ENCODE assay signal across 2 cellular contexts in genomic region chr19:1526066-1526778, GRCh38.
TF ChIP-seq lines count a peak whose summit lies in the region.

No MANE protein-coding gene starts in this region.

TF ChIP-seq in IMR-90, 13 proteins besides CTCF, POLR2A, EP300 and RAD21:
- TF ChIP-seq MAZ (IDR thresholded peaks at IDR 0.05; ENCODE audit: borderline replicate concordance, low read depth, low read length) (no peak), MAFK (IDR thresholded peaks at IDR 0.05; ENCODE audit: low read depth, low read length) (no peak), RFX5 (IDR thresholded peaks at IDR 0.05; ENCODE audit: low read depth, low read length) (no peak), FOS (IDR thresholded peaks at IDR 0.05; ENCODE audit: low read depth, low read length) (no peak), NFE2L2 (IDR thresholded peaks at IDR 0.05; ENCODE audit: low read depth, low read length) (no peak), BHLHE40 (IDR thresholded peaks at IDR 0.05; ENCODE audit: low read depth, low read length) (no peak)

TF ChIP-seq in WTC11, 78 proteins besides CTCF, POLR2A, EP300 and RAD21:
- TF ChIP-seq NR2C2 (CRISPR knock-in tag; IDR thresholded peaks at IDR 0.05) (no peak), JUN (CRISPR knock-in tag; IDR thresholded peaks at IDR 0.05) (no peak), EMX1 (CRISPR knock-in tag; IDR thresholded peaks at IDR 0.05) (no peak), KAT7 (CRISPR knock-in tag; IDR thresholded peaks at IDR 0.05; ENCODE audit: borderline replicate concordance) (no peak), ZNF416 (CRISPR knock-in tag; IDR thresholded peaks at IDR 0.05) (no peak), GRHL2 (CRISPR knock-in tag; IDR thresholded peaks at IDR 0.05; ENCODE audit: insufficient replicate concordance, severe bottlenecking) (no peak), ATF6 (CRISPR knock-in tag; IDR thresholded peaks at IDR 0.05) (no peak), ZMAT4 (CRISPR knock-in tag; IDR thresholded peaks at IDR 0.05) (no peak)
